Comparison of ENCODE assay signal across 11 cellular contexts in genomic region chr10:62036186-62037081, GRCh38.
DNase-seq lines count a peak whose midpoint lies in the region; ATAC-seq and TF ChIP-seq lines count a peak whose summit lies in the region.
"Had no signal": no experiment of that assay in that cellular context is flagged by ENCODE, and none has a peak within 500 bp of the region (broad histone marks: within the 10 kb centered on the region; RNA-seq: fewer than 3 reads in every experiment).

No MANE protein-coding gene starts in this region.

- no peaks in the 10 kb centered on the region for H3K79me2 ChIP-seq in Karpas-422 (ENCODE audit: low read length)

- H3K9me3 ChIP-seq in psoas muscle (no peaks in the 10 kb centered on the region), Karpas-422 (ENCODE audit: low read length) (no peaks in the 10 kb centered on the region)
- H3K9me3 ChIP-seq: heart left ventricle had no signal

- H3K36me3 Mint-ChIP-seq in chondrocyte (ENCODE audit: low read depth): no peaks in the 10 kb centered on the region

- 83 to 93% (median 83%) methylated on average over 11 of the region's 11 CpGs for WGBS in psoas muscle, 3 donors

- H3K4me1 ChIP-seq in psoas muscle (peaks cover 37% of the 10 kb centered on the region), Karpas-422 (ENCODE audit: low read length) (peaks cover 19% of the 10 kb centered on the region)

- DNase-seq in EH (ENCODE audit: low read depth) (peak; percentile 54), NCI-H1694 treated with DMSO at 0.1 percent for 48 hours (lab: John Stamatoyannopoulos, UW) (peak; percentile 19), chondrocyte (ENCODE audit: low spot score) (no peak), psoas muscle (no peak), hepatic stellate cell (ENCODE audit: low spot score) (no peak), Karpas-422 (no peak)
- DNase-seq: amniotic stem cell, heart left ventricle, KG1, substantia nigra had no signal

- H3K9ac ChIP-seq in Karpas-422 (ENCODE audit: low read length): no peak overlapping the region

- H3K4me2 ChIP-seq in Karpas-422 (ENCODE audit: low read depth, low read length, poor library complexity, severe bottlenecking): no peak overlapping the region

- no peaks in the 10 kb centered on the region for H3K36me3 ChIP-seq in psoas muscle (ENCODE audit: insufficient read depth in 1 of 2, low read depth in 1 of 2)
- H3K36me3 ChIP-seq in Karpas-422 (ENCODE audit: insufficient read depth, low read length): no peaks in the 10 kb centered on the region
- H3K36me3 ChIP-seq: heart left ventricle had no signal

- H3K27me3 ChIP-seq in psoas muscle (ENCODE audit: insufficient read depth in 3 of 3, low read length in 2 of 3) (no peaks in the 10 kb centered on the region), Karpas-422 (ENCODE audit: low read length) (no peaks in the 10 kb centered on the region)
- H3K27me3 ChIP-seq: heart left ventricle had no signal

- peaks cover 76% of the 10 kb centered on the region for H3K4me1 Mint-ChIP-seq in chondrocyte (ENCODE audit: low read depth)

- H3K9me3 Mint-ChIP-seq in chondrocyte (ENCODE audit: low read depth): no peaks in the 10 kb centered on the region

- H3K27ac ChIP-seq in psoas muscle (peak overlapping the region; percentile 39), Karpas-422 (ENCODE audit: low read length) (no peak overlapping the region)

- no peaks in the 10 kb centered on the region for H4K20me1 ChIP-seq in Karpas-422 (ENCODE audit: insufficient read depth, low read depth, low read length)

- ATAC-seq in psoas muscle (no peak), HG02798 (IDR thresholded peaks at IDR 0.05; ENCODE audit: poor library complexity, unreplicated experiment) (no peak)

- TF ChIP-seq CTCF in chondrocyte (IDR thresholded peaks at IDR 0.05) (no peak), psoas muscle (IDR thresholded peaks at IDR 0.05) (no peak)

- H3K9me2 ChIP-seq in Karpas-422 (replicated peaks; ENCODE audit: insufficient read depth, low read length): no peaks in the 10 kb centered on the region

- H3K4me3 Mint-ChIP-seq in chondrocyte (ENCODE audit: unreplicated experiment): no peak overlapping the region

- no peak overlapping the region for H2AFZ ChIP-seq in Karpas-422 (ENCODE audit: low read length)

- H3K4me3 ChIP-seq in psoas muscle (no peak overlapping the region), Karpas-422 (ENCODE audit: low read length) (no peak overlapping the region)
- H3K4me3 ChIP-seq: heart left ventricle had no signal

- intact Hi-C loops in psoas muscle (cut with DNase I): loop anchor here (1.0 to 10.0 kb wide), 3 partner anchors 139 to 209 kb away; no protein-coding TSS in a partner anchor

- peak overlapping the region; percentile 94 for H3K27ac Mint-ChIP-seq in chondrocyte (ENCODE audit: unreplicated experiment)

- H3K27me3 Mint-ChIP-seq in chondrocyte (ENCODE audit: low read depth): no peaks in the 10 kb centered on the region

Comparison
In these comparisons a context has a peak if more than half of its experiments do, and no peak if none do; other contexts are left out.
1. DNase-seq: peak in EH (single experiment) and NCI-H1694 treated with DMSO at 0.1 percent for 48 hours (single experiment); none in chondrocyte (single experiment), psoas muscle (0 of 2), hepatic stellate cell (single experiment) and Karpas-422 (single experiment).